In the genomic region with DNA sequence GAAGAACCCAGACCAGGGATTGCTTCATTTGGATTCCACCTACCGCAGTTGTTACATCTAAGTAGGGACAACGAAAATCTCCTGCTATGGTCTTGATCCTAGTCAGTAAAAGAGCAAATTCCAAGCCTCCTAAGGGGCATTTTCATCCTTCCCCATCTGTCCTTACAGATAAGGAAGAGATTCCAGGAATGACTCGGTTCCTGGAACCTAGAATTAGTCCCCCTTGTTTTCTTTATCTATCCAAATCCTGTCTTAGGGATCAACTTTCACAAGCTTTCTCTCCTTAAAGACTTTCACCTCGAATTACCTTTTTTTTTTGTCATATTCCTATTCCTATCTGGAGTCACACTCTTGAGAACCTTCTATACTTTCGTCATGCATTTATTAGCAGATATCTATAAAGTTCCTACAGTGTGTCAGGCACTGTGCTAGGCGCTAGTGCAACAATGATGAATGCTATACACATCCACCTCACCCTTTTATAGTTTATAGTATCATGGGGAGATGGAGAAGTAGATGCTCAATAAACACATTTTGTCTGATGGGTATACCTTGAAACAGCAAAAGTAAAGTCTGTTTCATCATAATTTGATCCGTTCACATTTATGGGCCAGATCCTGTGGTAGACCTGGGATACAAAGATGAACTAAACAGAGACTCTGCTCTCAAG, we compare ENCODE assay signal across 1 cellular context.
A peak's percentile ranks its signal among the peaks of the same experiment; 100 is the strongest.
TF ChIP-seq lines count a peak whose summit lies in the region.

No MANE protein-coding gene starts in this region.

TF ChIP-seq in K562, 482 proteins besides CTCF, POLR2A, EP300 and RAD21 (continued from another document and continues in another):
- TF ChIP-seq, protein P1, sequence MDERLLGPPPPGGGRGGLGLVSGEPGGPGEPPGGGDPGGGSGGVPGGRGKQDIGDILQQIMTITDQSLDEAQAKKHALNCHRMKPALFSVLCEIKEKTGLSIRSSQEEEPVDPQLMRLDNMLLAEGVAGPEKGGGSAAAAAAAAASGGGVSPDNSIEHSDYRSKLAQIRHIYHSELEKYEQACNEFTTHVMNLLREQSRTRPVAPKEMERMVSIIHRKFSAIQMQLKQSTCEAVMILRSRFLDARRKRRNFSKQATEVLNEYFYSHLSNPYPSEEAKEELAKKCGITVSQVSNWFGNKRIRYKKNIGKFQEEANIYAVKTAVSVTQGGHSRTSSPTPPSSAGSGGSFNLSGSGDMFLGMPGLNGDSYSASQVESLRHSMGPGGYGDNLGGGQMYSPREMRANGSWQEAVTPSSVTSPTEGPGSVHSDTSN (CRISPR knock-in tag; IDR thresholded peaks at IDR 0.05; ENCODE audit: low read depth): no peak
- TF ChIP-seq, protein P1 (tag; conservative IDR thresholded peaks at IDR 0.05; ENCODE audit: low read depth): no peak
- TF ChIP-seq ZNF23 (CRISPR knock-in tag; IDR thresholded peaks at IDR 0.05): no peak
- TF ChIP-seq, protein P2, sequence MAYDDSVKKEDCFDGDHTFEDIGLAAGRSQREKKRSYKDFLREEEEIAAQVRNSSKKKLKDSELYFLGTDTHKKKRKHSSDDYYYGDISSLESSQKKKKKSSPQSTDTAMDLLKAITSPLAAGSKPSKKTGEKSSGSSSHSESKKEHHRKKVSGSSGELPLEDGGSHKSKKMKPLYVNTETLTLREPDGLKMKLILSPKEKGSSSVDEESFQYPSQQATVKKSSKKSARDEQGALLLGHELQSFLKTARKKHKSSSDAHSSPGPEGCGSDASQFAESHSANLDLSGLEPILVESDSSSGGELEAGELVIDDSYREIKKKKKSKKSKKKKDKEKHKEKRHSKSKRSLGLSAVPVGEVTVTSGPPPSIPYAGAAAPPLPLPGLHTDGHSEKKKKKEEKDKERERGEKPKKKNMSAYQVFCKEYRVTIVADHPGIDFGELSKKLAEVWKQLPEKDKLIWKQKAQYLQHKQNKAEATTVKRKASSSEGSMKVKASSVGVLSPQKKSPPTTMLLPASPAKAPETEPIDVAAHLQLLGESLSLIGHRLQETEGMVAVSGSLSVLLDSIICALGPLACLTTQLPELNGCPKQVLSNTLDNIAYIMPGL (CRISPR knock-in tag; IDR thresholded peaks at IDR 0.05): no peak
- TF ChIP-seq LARP7 (IDR thresholded peaks at IDR 0.05): no peak
- TF ChIP-seq KHSRP (IDR thresholded peaks at IDR 0.05): no peak
- TF ChIP-seq RFX1 (IDR thresholded peaks at IDR 0.05): no peak
- TF ChIP-seq, protein P3, sequence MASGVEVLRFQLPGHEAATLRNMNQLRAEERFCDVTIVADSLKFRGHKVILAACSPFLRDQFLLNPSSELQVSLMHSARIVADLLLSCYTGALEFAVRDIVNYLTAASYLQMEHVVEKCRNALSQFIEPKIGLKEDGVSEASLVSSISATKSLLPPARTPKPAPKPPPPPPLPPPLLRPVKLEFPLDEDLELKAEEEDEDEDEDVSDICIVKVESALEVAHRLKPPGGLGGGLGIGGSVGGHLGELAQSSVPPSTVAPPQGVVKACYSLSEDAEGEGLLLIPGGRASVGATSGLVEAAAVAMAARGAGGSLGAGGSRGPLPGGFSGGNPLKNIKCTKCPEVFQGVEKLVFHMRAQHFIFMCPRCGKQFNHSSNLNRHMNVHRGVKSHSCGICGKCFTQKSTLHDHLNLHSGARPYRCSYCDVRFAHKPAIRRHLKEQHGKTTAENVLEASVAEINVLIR (CRISPR knock-in tag; IDR thresholded peaks at IDR 0.05): no peak
- TF ChIP-seq, protein P4, sequence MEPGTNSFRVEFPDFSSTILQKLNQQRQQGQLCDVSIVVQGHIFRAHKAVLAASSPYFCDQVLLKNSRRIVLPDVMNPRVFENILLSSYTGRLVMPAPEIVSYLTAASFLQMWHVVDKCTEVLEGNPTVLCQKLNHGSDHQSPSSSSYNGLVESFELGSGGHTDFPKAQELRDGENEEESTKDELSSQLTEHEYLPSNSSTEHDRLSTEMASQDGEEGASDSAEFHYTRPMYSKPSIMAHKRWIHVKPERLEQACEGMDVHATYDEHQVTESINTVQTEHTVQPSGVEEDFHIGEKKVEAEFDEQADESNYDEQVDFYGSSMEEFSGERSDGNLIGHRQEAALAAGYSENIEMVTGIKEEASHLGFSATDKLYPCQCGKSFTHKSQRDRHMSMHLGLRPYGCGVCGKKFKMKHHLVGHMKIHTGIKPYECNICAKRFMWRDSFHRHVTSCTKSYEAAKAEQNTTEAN (CRISPR knock-in tag; IDR thresholded peaks at IDR 0.05): no peak
- no peak for TF ChIP-seq ZNF551 (CRISPR knock-in tag; IDR thresholded peaks at IDR 0.05)
- no peak for TF ChIP-seq ZNF282 (CRISPR knock-in tag; IDR thresholded peaks at IDR 0.05)
- peak; percentile 72 for TF ChIP-seq NCOA1 (IDR thresholded peaks at IDR 0.05; ENCODE audit: low read depth)
- TF ChIP-seq, protein P5, sequence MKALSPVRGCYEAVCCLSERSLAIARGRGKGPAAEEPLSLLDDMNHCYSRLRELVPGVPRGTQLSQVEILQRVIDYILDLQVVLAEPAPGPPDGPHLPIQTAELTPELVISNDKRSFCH (CRISPR knock-in tag; IDR thresholded peaks at IDR 0.05): no peak
- TF ChIP-seq, protein P5 (tag; IDR thresholded peaks at IDR 0.05): peak; percentile 64
- no peak for TF ChIP-seq TAF9B (IDR thresholded peaks at IDR 0.05; ENCODE audit: partially characterized antibody)
- peak; percentile 34; the same call in 1 of the 2 replicates for TF ChIP-seq FOSL1 (tag; conservative IDR thresholded peaks at IDR 0.05)
- TF ChIP-seq MEIS2 (IDR thresholded peaks at IDR 0.05; ENCODE audit: partially characterized antibody): peak; percentile 6
- TF ChIP-seq ATF7 (IDR thresholded peaks at IDR 0.05): no peak
- TF ChIP-seq, protein P6, sequence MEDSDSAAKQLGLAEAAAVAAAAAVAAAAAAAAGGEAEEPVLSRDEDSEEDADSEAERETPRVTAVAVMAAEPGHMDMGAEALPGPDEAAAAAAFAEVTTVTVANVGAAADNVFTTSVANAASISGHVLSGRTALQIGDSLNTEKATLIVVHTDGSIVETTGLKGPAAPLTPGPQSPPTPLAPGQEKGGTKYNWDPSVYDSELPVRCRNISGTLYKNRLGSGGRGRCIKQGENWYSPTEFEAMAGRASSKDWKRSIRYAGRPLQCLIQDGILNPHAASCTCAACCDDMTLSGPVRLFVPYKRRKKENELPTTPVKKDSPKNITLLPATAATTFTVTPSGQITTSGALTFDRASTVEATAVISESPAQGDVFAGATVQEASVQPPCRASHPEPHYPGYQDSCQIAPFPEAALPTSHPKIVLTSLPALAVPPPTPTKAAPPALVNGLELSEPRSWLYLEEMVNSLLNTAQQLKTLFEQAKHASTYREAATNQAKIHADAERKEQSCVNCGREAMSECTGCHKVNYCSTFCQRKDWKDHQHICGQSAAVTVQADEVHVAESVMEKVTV (CRISPR knock-in tag; IDR thresholded peaks at IDR 0.05): no peak
- no peak for TF ChIP-seq ETV1 (tag; conservative IDR thresholded peaks at IDR 0.05; ENCODE audit: low read depth)
- no peak for TF ChIP-seq NFXL1 (CRISPR knock-in tag; IDR thresholded peaks at IDR 0.05)
- peak; percentile 66 for TF ChIP-seq NCOR1 (IDR thresholded peaks at IDR 0.05)
- TF ChIP-seq BCL6 (CRISPR knock-in tag; IDR thresholded peaks at IDR 0.05): no peak
- TF ChIP-seq, protein P7, sequence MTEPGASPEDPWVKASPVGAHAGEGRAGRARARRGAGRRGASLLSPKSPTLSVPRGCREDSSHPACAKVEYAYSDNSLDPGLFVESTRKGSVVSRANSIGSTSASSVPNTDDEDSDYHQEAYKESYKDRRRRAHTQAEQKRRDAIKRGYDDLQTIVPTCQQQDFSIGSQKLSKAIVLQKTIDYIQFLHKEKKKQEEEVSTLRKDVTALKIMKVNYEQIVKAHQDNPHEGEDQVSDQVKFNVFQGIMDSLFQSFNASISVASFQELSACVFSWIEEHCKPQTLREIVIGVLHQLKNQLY (CRISPR knock-in tag; conservative IDR thresholded peaks at IDR 0.05): no peak
- TF ChIP-seq U2AF1 (optimal IDR thresholded peaks at IDR 0.05; ENCODE audit: low read depth, low read length): no peak
- no peak for TF ChIP-seq L3MBTL2 (IDR thresholded peaks at IDR 0.05)
- TF ChIP-seq RBM15 (IDR thresholded peaks at IDR 0.05; ENCODE audit: insufficient read depth, low read length): no peak
- no peak for TF ChIP-seq TCF7L2 (IDR thresholded peaks at IDR 0.05; ENCODE audit: low read depth, low read length)
- no peak for TF ChIP-seq RBFOX2 (IDR thresholded peaks at IDR 0.05; ENCODE audit: low read depth, low read length)
- no peak for TF ChIP-seq ZNF830 (CRISPR knock-in tag; IDR thresholded peaks at IDR 0.05)
- TF ChIP-seq SMAD1 (IDR thresholded peaks at IDR 0.05; ENCODE audit: low read depth, low read length, partially characterized antibody): no peak
- no peak for TF ChIP-seq ZNF311 (CRISPR knock-in tag; IDR thresholded peaks at IDR 0.05)
- no peak for TF ChIP-seq XRCC4 (IDR thresholded peaks at IDR 0.05; ENCODE audit: extremely low read depth, insufficient read depth, insufficient read length)
- TF ChIP-seq, protein P8, sequence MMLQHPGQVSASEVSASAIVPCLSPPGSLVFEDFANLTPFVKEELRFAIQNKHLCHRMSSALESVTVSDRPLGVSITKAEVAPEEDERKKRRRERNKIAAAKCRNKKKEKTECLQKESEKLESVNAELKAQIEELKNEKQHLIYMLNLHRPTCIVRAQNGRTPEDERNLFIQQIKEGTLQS (IDR thresholded peaks at IDR 0.05): peak; percentile 28; the same call in 1 of the 2 replicates
- TF ChIP-seq, protein P8 (CRISPR knock-in tag; conservative IDR thresholded peaks at IDR 0.05): no peak
- TF ChIP-seq ZNF699 (CRISPR knock-in tag; IDR thresholded peaks at IDR 0.05; ENCODE audit: insufficient replicate concordance): no peak
- 0 out of 3 replicates have a peak, but pooled peaks of 1 of the 2 experiments have one; percentile 14 for TF ChIP-seq CBX3 (IDR thresholded peaks at IDR 0.05; ENCODE audit: borderline replicate concordance in 1 of 2, low read length in 2 of 2)
- no peak for TF ChIP-seq ZNF707 (CRISPR knock-in tag; conservative IDR thresholded peaks at IDR 0.05)
- TF ChIP-seq, protein P9, sequence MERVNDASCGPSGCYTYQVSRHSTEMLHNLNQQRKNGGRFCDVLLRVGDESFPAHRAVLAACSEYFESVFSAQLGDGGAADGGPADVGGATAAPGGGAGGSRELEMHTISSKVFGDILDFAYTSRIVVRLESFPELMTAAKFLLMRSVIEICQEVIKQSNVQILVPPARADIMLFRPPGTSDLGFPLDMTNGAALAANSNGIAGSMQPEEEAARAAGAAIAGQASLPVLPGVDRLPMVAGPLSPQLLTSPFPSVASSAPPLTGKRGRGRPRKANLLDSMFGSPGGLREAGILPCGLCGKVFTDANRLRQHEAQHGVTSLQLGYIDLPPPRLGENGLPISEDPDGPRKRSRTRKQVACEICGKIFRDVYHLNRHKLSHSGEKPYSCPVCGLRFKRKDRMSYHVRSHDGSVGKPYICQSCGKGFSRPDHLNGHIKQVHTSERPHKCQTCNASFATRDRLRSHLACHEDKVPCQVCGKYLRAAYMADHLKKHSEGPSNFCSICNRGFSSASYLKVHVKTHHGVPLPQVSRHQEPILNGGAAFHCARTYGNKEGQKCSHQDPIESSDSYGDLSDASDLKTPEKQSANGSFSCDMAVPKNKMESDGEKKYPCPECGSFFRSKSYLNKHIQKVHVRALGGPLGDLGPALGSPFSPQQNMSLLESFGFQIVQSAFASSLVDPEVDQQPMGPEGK (CRISPR knock-in tag; IDR thresholded peaks at IDR 0.05; ENCODE audit: borderline replicate concordance): no peak
- TF ChIP-seq BCOR (IDR thresholded peaks at IDR 0.05): peak; percentile 94
